Comparison of ENCODE assay signal across 8 cellular contexts in genomic region chr6:99393698-99394531, GRCh38. TPM values are rescaled to one million over a fixed set of nuclear protein-coding genes. Genes with fewer than 3 reads are reported as not detected.
DNase-seq lines count a peak whose midpoint lies in the region; ATAC-seq, FAIRE-seq and TF ChIP-seq lines count a peak whose summit lies in the region.

Gene COQ3 (minus strand): TSS chr6:99394195. CDS start chr6:99394179, 16 bp downstream.

- intact Hi-C loops in activated CD8-positive, alpha-beta T cell treated with anti-CD3 and anti-CD28 coated beads for 36 hours (cut with micrococcal nuclease), result no loop called here
- intact Hi-C loops in lower lobe of right lung (cut with DNase I), result no loop called here

- 18% methylated on average over 56 of the region's 56 CpGs for WGBS in ectodermal cell, 2 experiments

- POLR2A ChIA-PET in activated CD8-positive, alpha-beta T cell treated with anti-CD3 and anti-CD28 coated beads for 36 hours (lab: Charles Lee), result interaction anchor here (0.8 to 1.3 kb wide), 4 partner anchors 9 to 31 kb away, joined by 3 to 7 read pairs (median 4); partner anchors contain the start of gene PNISR

- H3K4me3 Mint-ChIP-seq in activated CD8-positive, alpha-beta T cell treated with anti-CD3 and anti-CD28 coated beads for 36 hours, result peak within 1 kb of the TSS; percentile 95

- H3K4me1 ChIP-seq in ectodermal cell (ENCODE audit: control insufficient read depth, insufficient read depth, low read length), result no peaks in the 10 kb centered on the region
- H3K4me1 ChIP-seq in lower lobe of right lung, result peaks cover 9% of the 10 kb centered on the region

- DNase-seq in C1 segment of cervical spinal cord (lab: John Stamatoyannopoulos, UW), result peak; percentile 6 to 86 (median 67)
- DNase-seq in GM19239 (ENCODE audit: insufficient read length, low spot score), result peak; percentile 63
- DNase-seq in NCI-H748 (lab: John Stamatoyannopoulos, UW; ENCODE audit: unreplicated experiment), result peak; percentile 89
- DNase-seq in activated CD8-positive, alpha-beta T cell treated with anti-CD3 and anti-CD28 coated beads for 36 hours, result peak; percentile 74
- DNase-seq in lower lobe of right lung, result peak; percentile 78
- peak; percentile 10 to 51 (median 14) for DNase-seq in stimulated activated CD4-positive, alpha-beta T cell treated with anti-CD3 and anti-CD28 coated beads, TNF-alpha, amount 100 ng/mL, for 1 hour (ENCODE audit: low read depth in 3 of 3, low spot score in 1 of 3)

- H3K4me1 Mint-ChIP-seq in activated CD8-positive, alpha-beta T cell treated with anti-CD3 and anti-CD28 coated beads for 36 hours (ENCODE audit: low read depth), result peaks cover 13% of the 10 kb centered on the region

- TF ChIP-seq CTCF in activated CD8-positive, alpha-beta T cell treated with anti-CD3 and anti-CD28 coated beads for 36 hours (IDR thresholded peaks at IDR 0.05), result no peak
- TF ChIP-seq CTCF in lower lobe of right lung (IDR thresholded peaks at IDR 0.05), result no peak

- ATAC-seq in HG03442 (IDR thresholded peaks at IDR 0.05; ENCODE audit: unreplicated experiment) (peak; percentile 75), lower lobe of right lung (peak; percentile 91 to 93)
- ATAC-seq in activated CD8-positive, alpha-beta T cell treated with anti-CD3 and anti-CD28 coated beads for 36 hours, result peak; percentile 84

- no peaks in the 10 kb centered on the region for H3K9me3 ChIP-seq in ectodermal cell (ENCODE audit: control insufficient read depth, low read length)
- H3K9me3 ChIP-seq in lower lobe of right lung, result no peaks in the 10 kb centered on the region

- H3K4me3 ChIP-seq in ectodermal cell (ENCODE audit: insufficient read depth, low read depth, low read length) (peak within 1 kb of the TSS; percentile 54), lower lobe of right lung (peak within 1 kb of the TSS; percentile 85)

- no peaks in the 10 kb centered on the region for H3K27me3 Mint-ChIP-seq in activated CD8-positive, alpha-beta T cell treated with anti-CD3 and anti-CD28 coated beads for 36 hours

- no peaks in the 10 kb centered on the region for H3K36me3 ChIP-seq in ectodermal cell (ENCODE audit: control insufficient read depth, insufficient read depth, low read length)
- peaks cover 14% of the 10 kb centered on the region for H3K36me3 ChIP-seq in lower lobe of right lung

- no peaks in the 10 kb centered on the region for H3K27me3 ChIP-seq in ectodermal cell (ENCODE audit: control insufficient read depth, insufficient read depth, low read length, poor library complexity, severe bottlenecking)
- H3K27me3 ChIP-seq in lower lobe of right lung (ENCODE audit: low read depth), result no peaks in the 10 kb centered on the region

- no peaks in the 10 kb centered on the region for H3K9me3 Mint-ChIP-seq in activated CD8-positive, alpha-beta T cell treated with anti-CD3 and anti-CD28 coated beads for 36 hours

- CTCF ChIA-PET in activated CD8-positive, alpha-beta T cell treated with anti-CD3 and anti-CD28 coated beads for 36 hours (lab: Charles Lee), result interaction anchor here (1.0 to 1.6 kb wide), 8 partner anchors 8 to 174 kb away, joined by 3 to 7 read pairs (median 4); partner anchors contain the start of genes CCNC and PNISR

- FAIRE-seq in GM19239 (lab: Jason Lieb, UNC), result peak; percentile 80

- no peaks in the 10 kb centered on the region for H3K36me3 Mint-ChIP-seq in activated CD8-positive, alpha-beta T cell treated with anti-CD3 and anti-CD28 coated beads for 36 hours (ENCODE audit: low read depth)

- H3K27ac Mint-ChIP-seq in activated CD8-positive, alpha-beta T cell treated with anti-CD3 and anti-CD28 coated beads for 36 hours, result peak within 1 kb of the TSS; percentile 95

- H3K27ac ChIP-seq in ectodermal cell (ENCODE audit: insufficient read depth, low read depth, low read length, poor library complexity, severe bottlenecking) (peak within 1 kb of the TSS; percentile 92), lower lobe of right lung (peak within 1 kb of the TSS; percentile 79)

RNA-seq across cellular contexts. Expression of gene COQ3, which starts in this region (rescaled TPM):
- 10 to 100 TPM; 20.8 to 24.9 TPM for total RNA-seq in activated CD8-positive, alpha-beta T cell treated with anti-CD3 and anti-CD28 coated beads for 36 hours
- 10.5 TPM for polyA plus RNA-seq in ectodermal cell (2013, experiment 1 of 4)
- polyA plus RNA-seq in ectodermal cell (2013, experiment 2 of 4), result 9.0 TPM
- 9.9 TPM for polyA plus RNA-seq in ectodermal cell (2013, experiment 3 of 4)
- 10.7 TPM for polyA plus RNA-seq in ectodermal cell (2013, experiment 4 of 4)
- total RNA-seq in lower lobe of right lung, result 2.2 TPM

Comparison
In these comparisons a context has a peak if more than half of its experiments do, and no peak if none do; other contexts are left out.
1. Peak in every context shown above with its lines: DNase-seq, ATAC-seq, H3K4me3 ChIP-seq and H3K27ac ChIP-seq.
2. DNase-seq: peak in every context shown above with its lines; median percentile 89 in NCI-H748; 78 in lower lobe of right lung; 74 in activated CD8-positive, alpha-beta T cell treated with anti-CD3 and anti-CD28 coated beads for 36 hours; 67 in C1 segment of cervical spinal cord; 63 in GM19239; 14 in stimulated activated CD4-positive, alpha-beta T cell treated with anti-CD3 and anti-CD28 coated beads, TNF-alpha, amount 100 ng/mL, for 1 hour.